12 cellular contexts compared by ENCODE assay signal in the genomic region with DNA sequence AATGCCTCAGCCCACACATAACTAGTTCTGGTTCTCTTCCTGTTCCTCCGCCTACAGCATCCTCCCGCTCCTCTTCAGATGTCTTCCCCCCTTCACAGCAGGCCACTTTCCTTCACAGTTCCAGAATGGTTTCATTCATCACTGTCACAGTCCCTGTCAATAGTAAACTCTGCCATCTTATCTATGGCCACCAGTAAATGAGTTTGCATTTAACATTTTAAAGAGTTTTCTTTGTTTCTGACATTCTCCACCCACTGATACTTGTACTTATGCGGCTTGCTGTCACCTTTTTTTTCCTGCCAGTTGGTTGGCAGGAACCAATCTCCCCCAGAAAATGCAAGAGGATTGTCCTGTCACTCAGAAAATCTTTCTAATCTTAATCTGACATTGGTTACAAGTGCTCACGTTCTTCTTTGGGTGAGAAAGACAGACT.
DNase-seq lines count a peak whose midpoint lies in the region; ATAC-seq and TF ChIP-seq lines count a peak whose summit lies in the region.
"Had no signal": no experiment of that assay in that cellular context is flagged by ENCODE, and none has a peak within 500 bp of the region (broad histone marks: within the 10 kb centered on the region; RNA-seq: fewer than 3 reads in every experiment).

No MANE protein-coding gene starts in this region.

- intact Hi-C loops in ovary (cut with DNase I): no loop called here

- no peak overlapping the region; the same call in 1 of the 2 replicates for H3K4me2 ChIP-seq in SK-N-SH
- no peak overlapping the region for H3K4me2 ChIP-seq in GM23248 (ENCODE audit: unreplicated experiment)

- no peaks in the 10 kb centered on the region for H3F3A ChIP-seq in SK-N-SH (replicated peaks; ENCODE audit: insufficient read depth)
- no peaks in the 10 kb centered on the region for H3F3A ChIP-seq in GM23248 (ENCODE audit: insufficient read depth)

- POLR2A ChIA-PET in SK-N-SH (lab: Yijun Ruan, JAX): no interaction called here
- POLR2A ChIA-PET in WTC11 (lab: Charles Lee): no interaction called here

- TF ChIP-seq EP300 in SK-N-SH (IDR thresholded peaks at IDR 0.05; ENCODE audit: borderline replicate concordance in 1 of 2, low read depth in 1 of 2, low read length in 1 of 2) (no peak), ovary (IDR thresholded peaks at IDR 0.05) (no peak)

- no peaks in the 10 kb centered on the region for H4K20me1 ChIP-seq in SK-N-SH (ENCODE audit: insufficient read depth)
- H4K20me1 ChIP-seq in GM23248 (ENCODE audit: insufficient read depth): no peaks in the 10 kb centered on the region

- no peak overlapping the region for H3K4me3 Mint-ChIP-seq in WTC11

- H3K4me3 ChIP-seq in SK-N-SH (ENCODE audit: low read depth in 2 of 2, low read length in 1 of 2): no peak overlapping the region
- H3K4me3 ChIP-seq in ovary: no peak overlapping the region
- no peak overlapping the region for H3K4me3 ChIP-seq in GM23248
- H3K4me3 ChIP-seq: SJSA1 had no signal

- H3K4me1 ChIP-seq in SK-N-SH (ENCODE audit: control insufficient read depth in 1 of 2, insufficient read depth in 2 of 2, low read depth in 1 of 2, low read length in 1 of 2) (0 out of 4 replicates have a peak, but pooled peaks cover 0 to 3% of the 10 kb centered on the region in 2 experiments), ovary (ENCODE audit: insufficient read depth) (no peaks in the 10 kb centered on the region), GM23248 (ENCODE audit: insufficient read depth) (no peaks in the 10 kb centered on the region)
- H3K4me1 ChIP-seq: SJSA1 had no signal

- in situ Hi-C loops in GM23248 (cut with MboI): no loop called here

- H3K79me2 ChIP-seq in SK-N-SH (ENCODE audit: insufficient read depth): no peaks in the 10 kb centered on the region
- H3K79me2 ChIP-seq in GM23248 (ENCODE audit: insufficient read depth): no peaks in the 10 kb centered on the region

- 3% methylated on average over 4 of the region's 4 CpGs for WGBS in SK-N-SH (ENCODE audit: low lambda C conversion rate)
- WGBS in ovary, 3 donors: 38 to 43% (median 43%) methylated on average over 4 of the region's 4 CpGs
- 8 to 12% methylated on average over 4 of the region's 4 CpGs for WGBS in GM23248 (ENCODE audit: low coverage in 1 of 2, low lambda C conversion rate in 2 of 2, missing lambda C conversion rate in 2 of 2), 2 experiments

- peak; percentile 58 for ATAC-seq in GM19395 (IDR thresholded peaks at IDR 0.05; ENCODE audit: unreplicated experiment)
- peak; percentile 49 for ATAC-seq in HG02981 (IDR thresholded peaks at IDR 0.05; ENCODE audit: unreplicated experiment)
- ATAC-seq in WTC11: no peak
- ATAC-seq: left colon had no signal

- H3K4me1 Mint-ChIP-seq in WTC11: peaks cover 14% of the 10 kb centered on the region

- no peaks in the 10 kb centered on the region for H3K36me3 Mint-ChIP-seq in WTC11

- H3K27ac ChIP-seq in SK-N-SH (ENCODE audit: low read depth in 2 of 2, low read length in 1 of 2) (no peak overlapping the region), ovary (no peak overlapping the region), GM23248 (no peak overlapping the region)
- H3K27ac ChIP-seq: SJSA1 had no signal

- CTCF ChIA-PET in SK-N-SH (lab: Yijun Ruan, JAX) (no interaction called here), WTC11 (lab: Charles Lee) (no interaction called here)

- no peaks in the 10 kb centered on the region for H3K36me3 ChIP-seq in SK-N-SH (replicated peaks in 1 of 2; ENCODE audit: control insufficient read depth in 1 of 2, insufficient read depth in 2 of 2, low read length in 1 of 2)
- no peaks in the 10 kb centered on the region for H3K36me3 ChIP-seq in ovary
- no peaks in the 10 kb centered on the region for H3K36me3 ChIP-seq in GM23248 (ENCODE audit: low read depth)
- H3K36me3 ChIP-seq: SJSA1 had no signal

- H3K27ac Mint-ChIP-seq in WTC11: no peak overlapping the region

- H3K9me2 ChIP-seq in SK-N-SH (no peaks in the 10 kb centered on the region), GM23248 (ENCODE audit: insufficient read depth) (no peaks in the 10 kb centered on the region)

- H3K9me3 ChIP-seq in SK-N-SH: no peaks in the 10 kb centered on the region
- H3K9me3 ChIP-seq in ovary: no peaks in the 10 kb centered on the region
- H3K9me3 ChIP-seq in GM23248 (ENCODE audit: low read depth): no peaks in the 10 kb centered on the region
- H3K9me3 ChIP-seq: SJSA1 had no signal

- no peak overlapping the region for H3K9ac ChIP-seq in SK-N-SH
- H3K9ac ChIP-seq in GM23248: no peak overlapping the region

- H2AFZ ChIP-seq in SK-N-SH (ENCODE audit: low read depth): no peak overlapping the region
- no peak overlapping the region for H2AFZ ChIP-seq in GM23248

- TF ChIP-seq CTCF in SK-N-SH (IDR thresholded peaks at IDR 0.05) (no peak), WTC11 (IDR thresholded peaks at IDR 0.05) (no peak), ovary (IDR thresholded peaks at IDR 0.05) (no peak)

- no peak for TF ChIP-seq RAD21 in SK-N-SH (IDR thresholded peaks at IDR 0.05; ENCODE audit: low read length)

- TF ChIP-seq POLR2A in ovary (IDR thresholded peaks at IDR 0.05): no peak

- H3K9me3 Mint-ChIP-seq in WTC11: no peaks in the 10 kb centered on the region

- DNase-seq in COLO829 (ENCODE audit: low spot score) (peak; percentile 54), SK-N-SH (no peak), WTC11 (ENCODE audit: low spot score) (no peak), ovary (no peak), GM23248 (no peak)
- peak; percentile 38 for DNase-seq in activated naive CD4-positive, alpha-beta T cell treated with anti-CD3 and anti-CD28 coated beads, Interleukin-2, amount 50 U/mL, for 16 hours
- DNase-seq: activated effector memory CD4-positive, alpha-beta T cell treated with anti-CD3 and anti-CD28 coated beads, Interleukin-2, amount 50 U/mL, for 16 hours; left colon; trophoblast cell had no signal

- H3K27me3 ChIP-seq in SK-N-SH (ENCODE audit: insufficient read depth) (peaks cover 3% of the 10 kb centered on the region), ovary (no peaks in the 10 kb centered on the region), GM23248 (replicated peaks; ENCODE audit: insufficient read depth) (no peaks in the 10 kb centered on the region)
- H3K27me3 ChIP-seq: SJSA1 had no signal

- no peaks in the 10 kb centered on the region for H3K27me3 Mint-ChIP-seq in WTC11 (ENCODE audit: low read depth)

TF ChIP-seq in SK-N-SH, 30 proteins besides CTCF, POLR2A, EP300 and RAD21:
- TF ChIP-seq NFIC (IDR thresholded peaks at IDR 0.05; ENCODE audit: borderline replicate concordance): no peak
- no peak for TF ChIP-seq MEF2A (IDR thresholded peaks at IDR 0.05; ENCODE audit: borderline replicate concordance, low read depth)
- TF ChIP-seq SIN3A (IDR thresholded peaks at IDR 0.05; ENCODE audit: borderline replicate concordance, low read depth, low read length): no peak
- no peak for TF ChIP-seq FOSL2 (IDR thresholded peaks at IDR 0.05; ENCODE audit: borderline replicate concordance, low read depth)
- no peak for TF ChIP-seq TAF1 (IDR thresholded peaks at IDR 0.05; ENCODE audit: borderline replicate concordance, low read depth, low read length)
- TF ChIP-seq, protein P1, sequence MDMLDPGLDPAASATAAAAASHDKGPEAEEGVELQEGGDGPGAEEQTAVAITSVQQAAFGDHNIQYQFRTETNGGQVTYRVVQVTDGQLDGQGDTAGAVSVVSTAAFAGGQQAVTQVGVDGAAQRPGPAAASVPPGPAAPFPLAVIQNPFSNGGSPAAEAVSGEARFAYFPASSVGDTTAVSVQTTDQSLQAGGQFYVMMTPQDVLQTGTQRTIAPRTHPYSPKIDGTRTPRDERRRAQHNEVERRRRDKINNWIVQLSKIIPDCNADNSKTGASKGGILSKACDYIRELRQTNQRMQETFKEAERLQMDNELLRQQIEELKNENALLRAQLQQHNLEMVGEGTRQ (IDR thresholded peaks at IDR 0.05; ENCODE audit: borderline replicate concordance, low read depth, low read length): no peak

TF ChIP-seq in WTC11, 78 proteins besides CTCF, POLR2A, EP300 and RAD21 (continues in another document):
- TF ChIP-seq KAT7 (CRISPR knock-in tag; IDR thresholded peaks at IDR 0.05; ENCODE audit: borderline replicate concordance): no peak
- TF ChIP-seq, protein P2, sequence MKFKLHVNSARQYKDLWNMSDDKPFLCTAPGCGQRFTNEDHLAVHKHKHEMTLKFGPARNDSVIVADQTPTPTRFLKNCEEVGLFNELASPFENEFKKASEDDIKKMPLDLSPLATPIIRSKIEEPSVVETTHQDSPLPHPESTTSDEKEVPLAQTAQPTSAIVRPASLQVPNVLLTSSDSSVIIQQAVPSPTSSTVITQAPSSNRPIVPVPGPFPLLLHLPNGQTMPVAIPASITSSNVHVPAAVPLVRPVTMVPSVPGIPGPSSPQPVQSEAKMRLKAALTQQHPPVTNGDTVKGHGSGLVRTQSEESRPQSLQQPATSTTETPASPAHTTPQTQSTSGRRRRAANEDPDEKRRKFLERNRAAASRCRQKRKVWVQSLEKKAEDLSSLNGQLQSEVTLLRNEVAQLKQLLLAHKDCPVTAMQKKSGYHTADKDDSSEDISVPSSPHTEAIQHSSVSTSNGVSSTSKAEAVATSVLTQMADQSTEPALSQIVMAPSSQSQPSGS (CRISPR knock-in tag; IDR thresholded peaks at IDR 0.05; ENCODE audit: borderline replicate concordance, low read depth): no peak
- TF ChIP-seq ZNF138 (CRISPR knock-in tag; conservative IDR thresholded peaks at IDR 0.05): no peak

Comparison
In these comparisons a context has a peak if more than half of its experiments do, and no peak if none do; other contexts are left out.
1. DNase-seq: peak in COLO829 (single experiment) and activated naive CD4-positive, alpha-beta T cell treated with anti-CD3 and anti-CD28 coated beads, Interleukin-2, amount 50 U/mL, for 16 hours (single experiment); none in SK-N-SH (single experiment), WTC11 (single experiment), ovary (0 of 5) and GM23248 (single experiment).